Comparison of ENCODE assay signal across 8 cellular contexts in genomic region chr2:151374426-151374825, GRCh38. TPM values are rescaled to one million over a fixed set of nuclear protein-coding genes. Genes with fewer than 3 reads are reported as not detected.
A peak's percentile ranks its signal among the peaks of the same experiment; 100 is the strongest.
DNase-seq lines count a peak whose midpoint lies in the region; ATAC-seq lines count a peak whose summit lies in the region.

No MANE protein-coding gene starts in this region.

- H2BK12ac ChIP-seq in neuronal stem cell (ENCODE audit: low read length): no peak overlapping the region

- H3K23ac ChIP-seq in neuronal stem cell (ENCODE audit: low read depth, low read length, poor library complexity): no peak overlapping the region

- no peaks in the 10 kb centered on the region for H3K9me3 ChIP-seq in neuronal stem cell (replicated peaks in 1 of 2; ENCODE audit: control insufficient read depth in 2 of 2, insufficient read depth in 1 of 2, low read depth in 1 of 2, low read length in 2 of 2)

- H2AFZ ChIP-seq in neuronal stem cell (ENCODE audit: low read length): no peak overlapping the region

- WGBS in neuronal stem cell (ENCODE audit: extremely low coverage in 2 of 2, insufficient read length in 2 of 2, insufficient replicate concordance in 1 of 2), 2 donors: 100% methylated on average over 1 of the region's 3 CpGs; no CpG with 5 or more reads in 1 of the 2 donors

- H3K36me3 ChIP-seq in neuronal stem cell (replicated peaks in 1 of 2; ENCODE audit: control insufficient read depth in 2 of 2, insufficient read depth in 2 of 2, low read length in 2 of 2): no peaks in the 10 kb centered on the region

- no peaks in the 10 kb centered on the region for H3K27me3 ChIP-seq in neuronal stem cell (ENCODE audit: control insufficient read depth in 3 of 3, insufficient read depth in 3 of 3, low read depth in 1 of 3, low read length in 3 of 3)

- H2BK120ac ChIP-seq in neuronal stem cell (ENCODE audit: low read depth, low read length): no peak overlapping the region

- no peak overlapping the region for H3K4ac ChIP-seq in neuronal stem cell (ENCODE audit: low read length)

- no peak overlapping the region for H3K27ac ChIP-seq in neuronal stem cell (replicated peaks; ENCODE audit: low read length)

- no peak overlapping the region for H2AK5ac ChIP-seq in neuronal stem cell (ENCODE audit: low read depth, low read length)

- H3K18ac ChIP-seq in neuronal stem cell (ENCODE audit: low read length): no peak overlapping the region

- H4K91ac ChIP-seq in neuronal stem cell (ENCODE audit: low read depth, low read length, poor library complexity): no peak overlapping the region

- no peak overlapping the region for H4K8ac ChIP-seq in neuronal stem cell (ENCODE audit: low read depth, low read length)

- DNase-seq in AG20443 (ENCODE audit: low spot score) (peak; percentile 64), dermis blood vessel endothelial cell (peak; percentile 46), Right ventricle myocardium inferior (ENCODE audit: missing footprints) (no peak), NCI-H2107 treated with DMSO at 0.1 percent for 48 hours (lab: John Stamatoyannopoulos, UW; ENCODE audit: unreplicated experiment) (no peak), 8988T (no peak), neuronal stem cell (ENCODE audit: low spot score) (no peak)

- ATAC-seq in GM19452 (IDR thresholded peaks at IDR 0.05; ENCODE audit: unreplicated experiment) (peak; percentile 94), HG03342 (IDR thresholded peaks at IDR 0.05; ENCODE audit: unreplicated experiment) (peak; percentile 97), Right ventricle myocardium inferior (no peak)

- H3K4me1 ChIP-seq in neuronal stem cell (ENCODE audit: control insufficient read depth in 2 of 2, insufficient read depth in 1 of 2, low read depth in 1 of 2, low read length in 2 of 2): peaks cover 0 to 7% of the 10 kb centered on the region in 2 donors

- H3K4me3 ChIP-seq in neuronal stem cell (ENCODE audit: low read length in 2 of 2): no peak overlapping the region

- H3K79me1 ChIP-seq in neuronal stem cell (ENCODE audit: low read depth, low read length): no peaks in the 10 kb centered on the region

- no peak overlapping the region for H3K9ac ChIP-seq in neuronal stem cell (ENCODE audit: low read depth, low read length, poor library complexity)

- H2BK15ac ChIP-seq in neuronal stem cell (ENCODE audit: low read length): no peak overlapping the region

- no peak overlapping the region for H3K14ac ChIP-seq in neuronal stem cell (ENCODE audit: low read length)

- intact Hi-C loops in Right ventricle myocardium inferior (cut with DNase I): no loop called here

- H2BK5ac ChIP-seq in neuronal stem cell (ENCODE audit: low read length): no peak overlapping the region

- H3K4me2 ChIP-seq in neuronal stem cell (ENCODE audit: insufficient read depth, low read length, poor library complexity, severe bottlenecking): no peak overlapping the region

RNA-seq across cellular contexts. Expression of gene TNFAIP6, which starts 17.0 kb away (rescaled TPM):
- total RNA-seq in dermis blood vessel endothelial cell: under 0.01 TPM in 1 of 2 replicates, not detected in the other
- 2.9 TPM for total RNA-seq in Right ventricle myocardium inferior
- 0.06 TPM for polyA plus RNA-seq in neuronal stem cell (2013, experiment 1 of 2)
- polyA plus RNA-seq in neuronal stem cell (2013, experiment 2 of 2): not detected

RNA-seq across cellular contexts. Expression of gene RIF1, which starts 35.3 kb away (rescaled TPM):
- total RNA-seq in dermis blood vessel endothelial cell (43.2 and 55.5 TPM in 2 replicates), Right ventricle myocardium inferior (12.7 TPM)
- polyA plus RNA-seq in neuronal stem cell (2013, experiment 1 of 2): 15.0 TPM
- polyA plus RNA-seq in neuronal stem cell (2013, experiment 2 of 2): 15.4 TPM

Comparison
In these comparisons a context has a peak if more than half of its experiments do, and no peak if none do; other contexts are left out.
1. DNase-seq: peak in AG20443 (single experiment) and dermis blood vessel endothelial cell (single experiment); none in Right ventricle myocardium inferior (single experiment), NCI-H2107 treated with DMSO at 0.1 percent for 48 hours (single experiment), 8988T (single experiment) and neuronal stem cell (single experiment).